In the genomic region with DNA sequence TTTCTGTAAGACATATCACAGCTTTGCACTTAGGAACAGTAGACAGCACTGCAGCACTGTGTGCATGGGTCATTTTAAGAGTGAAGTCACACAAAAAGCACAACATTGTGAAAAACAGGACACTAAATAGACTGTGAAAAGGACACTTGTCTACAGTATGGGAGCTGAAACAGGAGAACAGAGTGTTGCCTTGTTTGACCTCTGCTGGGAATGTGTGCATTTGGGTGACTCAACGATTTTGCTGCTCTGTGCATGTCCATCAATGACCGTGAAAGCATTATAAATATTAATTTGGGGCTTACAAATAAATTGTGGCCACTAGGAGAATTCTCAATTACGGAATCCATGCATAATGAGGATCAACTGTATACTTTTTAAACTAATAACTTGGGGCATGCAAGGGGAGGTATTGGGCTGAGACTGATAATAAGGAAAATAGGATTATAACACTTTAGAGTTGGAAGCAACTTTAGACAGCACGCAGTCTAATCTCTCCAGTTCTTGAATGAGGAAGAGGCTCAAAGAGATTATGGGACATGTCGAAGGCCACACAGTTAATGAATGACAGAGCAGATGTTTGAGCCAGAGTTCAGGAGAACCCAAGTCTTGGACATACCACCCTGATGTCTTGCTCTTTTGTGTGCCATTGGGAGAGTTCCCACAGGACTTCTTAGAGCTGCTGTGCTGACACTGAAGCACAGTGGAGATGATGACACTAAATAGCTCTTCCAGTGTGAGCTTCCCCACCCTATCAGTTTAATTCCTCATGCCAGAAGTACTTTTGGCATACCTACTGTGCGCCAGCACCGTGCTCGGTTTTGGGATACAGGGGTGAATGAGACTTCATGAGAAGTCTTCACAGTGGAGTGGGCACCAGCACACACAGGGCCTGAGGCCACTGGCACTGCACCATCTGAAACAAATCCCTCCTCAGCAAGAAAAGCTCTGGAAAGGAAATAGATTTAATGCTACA, we compare ENCODE assay signal across 17 cellular contexts.
DNase-seq lines count a peak whose midpoint lies in the region; ATAC-seq, FAIRE-seq and TF ChIP-seq lines count a peak whose summit lies in the region.
"Had no signal": no experiment of that assay in that cellular context is flagged by ENCODE, and none has a peak within 500 bp of the region (broad histone marks: within the 10 kb centered on the region; RNA-seq: fewer than 3 reads in every experiment).

No MANE protein-coding gene starts in this region.

- WGBS in small intestine, 3 donors, result 53 to 69% (median 55%) methylated on average over 8 of the region's 8 CpGs
- 70 to 79% methylated on average over 8 of the region's 8 CpGs for WGBS in tibial nerve, 2 donors

- no peak for TF ChIP-seq CTCF in tibial nerve (IDR thresholded peaks at IDR 0.05)

- H3K4me3 ChIP-seq in SJCRH30, result peak overlapping the region; percentile 28
- no peak overlapping the region for H3K4me3 ChIP-seq in small intestine (ENCODE audit: low read depth in 1 of 2, low read length in 2 of 2)
- H3K4me3 ChIP-seq in tibial nerve, result no peak overlapping the region
- H3K4me3 ChIP-seq: MG63 had no signal

- no peaks in the 10 kb centered on the region for H3K27me3 ChIP-seq in SJCRH30
- no peaks in the 10 kb centered on the region for H3K27me3 ChIP-seq in small intestine (ENCODE audit: control insufficient read depth in 2 of 2, insufficient read depth in 2 of 2, low read length in 2 of 2)
- H3K27me3 ChIP-seq in tibial nerve, result no peaks in the 10 kb centered on the region
- H3K27me3 ChIP-seq: MG63 had no signal

- no peak for TF ChIP-seq EP300 in tibial nerve (IDR thresholded peaks at IDR 0.05)

- H3K4me1 ChIP-seq in SJCRH30 (peaks cover 47% of the 10 kb centered on the region), small intestine (ENCODE audit: control insufficient read depth in 2 of 2, insufficient read depth in 1 of 2, low read depth in 1 of 2, low read length in 1 of 2) (peaks cover 0 to 5% of the 10 kb centered on the region in 2 donors), tibial nerve (peaks cover 0 to 4% (median 0%) of the 10 kb centered on the region in 4 donors)

- H3K27ac ChIP-seq in SJCRH30 (peak overlapping the region; percentile 95), small intestine (ENCODE audit: low read depth in 1 of 2, low read length in 1 of 2) (no peak overlapping the region), tibial nerve (no peak overlapping the region)
- H3K27ac ChIP-seq: 22Rv1, KMS-11 had no signal

- ATAC-seq in HG03108 (IDR thresholded peaks at IDR 0.05; ENCODE audit: unreplicated experiment), result no peak
- ATAC-seq: HCT116 had no signal

- H3K36me3 ChIP-seq in SJCRH30 (no peaks in the 10 kb centered on the region), small intestine (ENCODE audit: control insufficient read depth in 2 of 2, insufficient read depth in 2 of 2, low read length in 2 of 2) (no peaks in the 10 kb centered on the region), tibial nerve (no peaks in the 10 kb centered on the region)
- H3K36me3 ChIP-seq: MG63 had no signal

- H3K9me3 ChIP-seq in SJCRH30 (replicated peaks) (no peaks in the 10 kb centered on the region), small intestine (ENCODE audit: control insufficient read depth, low read depth) (no peaks in the 10 kb centered on the region), tibial nerve (no peaks in the 10 kb centered on the region)
- H3K9me3 ChIP-seq: MG63 had no signal

- FAIRE-seq in small intestine (lab: Jason Lieb, UNC), result no peak

- TF ChIP-seq POLR2A in tibial nerve (IDR thresholded peaks at IDR 0.05), result no peak

- DNase-seq in NCI-H524 (lab: John Stamatoyannopoulos, UW) (peak; percentile 7 to 39), NCI-H524 treated with DMSO at 0.1 percent for 48 hours (lab: John Stamatoyannopoulos, UW) (no peak), SJCRH30 (peak; percentile 83 to 94), iris pigment epithelial cell (ENCODE audit: low read depth) (peak; percentile 36), small intestine (peak; percentile 61), cerebellar nuclear complex (lab: John Stamatoyannopoulos, UW) (no peak), tibial nerve (ENCODE audit: low spot score in 2 of 2) (no peak)
- DNase-seq: C1 segment of cervical spinal cord, MG63, NCI-H1105 treated with DMSO at 0.1 percent for 48 hours, NCI-H187, NCI-H446 treated with DMSO at 0.1 percent for 48 hours, SHP77 treated with DMSO at 0.1 percent for 48 hours had no signal

Comparison
In these comparisons a context has a peak if more than half of its experiments do, and no peak if none do; other contexts are left out.
1. DNase-seq: peak in NCI-H524 (2 of 2), SJCRH30 (2 of 2), iris pigment epithelial cell (single experiment) and small intestine (single experiment); none in NCI-H524 treated with DMSO at 0.1 percent for 48 hours (single experiment), cerebellar nuclear complex (0 of 2) and tibial nerve (0 of 2).